Comparison of ENCODE assay signal across 14 cellular contexts in the genomic region with DNA sequence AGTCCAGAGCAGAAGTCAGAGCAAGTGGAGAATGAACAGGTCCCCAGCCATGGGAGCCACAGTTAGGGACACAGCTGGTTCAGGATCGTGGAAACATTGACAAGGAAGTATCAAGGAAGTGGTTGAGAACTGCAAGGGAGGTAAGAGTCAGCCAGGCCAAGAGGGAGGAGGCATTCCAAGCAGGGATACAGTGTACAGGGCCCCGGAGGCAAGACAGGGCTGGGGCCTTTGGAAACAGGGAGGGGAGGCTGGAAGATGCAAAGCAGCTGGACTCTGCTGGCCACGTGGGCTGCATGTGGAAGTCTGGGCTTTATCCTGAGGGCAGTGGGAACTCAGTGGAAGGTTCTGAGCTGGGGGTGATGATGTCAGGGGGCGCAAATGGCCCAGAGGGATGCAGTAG. TPM values are rescaled to one million over a fixed set of nuclear protein-coding genes. Genes with fewer than 3 reads are reported as not detected.
DNase-seq lines count a peak whose midpoint lies in the region; ATAC-seq and TF ChIP-seq lines count a peak whose summit lies in the region.
"Had no signal": no experiment of that assay in that cellular context is flagged by ENCODE, and none has a peak within 500 bp of the region (broad histone marks: within the 10 kb centered on the region; RNA-seq: fewer than 3 reads in every experiment).

No MANE protein-coding gene starts in this region.

- H3K27ac Mint-ChIP-seq in MCF 10A (ENCODE audit: low read depth, unreplicated experiment) = peak overlapping the region; percentile 68
- H3K27ac Mint-ChIP-seq in activated T-helper 17 cell treated with anti-CD3 and anti-CD28 coated beads, Interleukin-2, amount 50 U/mL, for 72 hours = peak overlapping the region; percentile 72
- peak overlapping the region; percentile 13 for H3K27ac Mint-ChIP-seq in stimulated activated effector memory CD8-positive, alpha-beta T cell treated with anti-CD3 and anti-CD28 coated beads, Interleukin-12 subunit alpha, Interleukin-12 subunit beta, amount 100 ng/mL, for 72 hours

- no peaks in the 10 kb centered on the region for H3K27me3 Mint-ChIP-seq in MCF 10A (ENCODE audit: insufficient read depth, unreplicated experiment)
- no peaks in the 10 kb centered on the region for H3K27me3 Mint-ChIP-seq in activated T-helper 17 cell treated with anti-CD3 and anti-CD28 coated beads, Interleukin-2, amount 50 U/mL, for 72 hours
- H3K27me3 Mint-ChIP-seq: CD4-positive, CD25-positive, alpha-beta regulatory T cell had no signal

- no peak for DNase-seq in MCF 10A (ENCODE audit: unreplicated experiment)
- no peak for DNase-seq in mammary epithelial cell
- DNase-seq in foreskin melanocyte = peak; percentile 59
- no peak for DNase-seq in stimulated activated effector memory CD8-positive, alpha-beta T cell treated with anti-CD3 and anti-CD28 coated beads, Interleukin-12 subunit alpha, Interleukin-12 subunit beta, amount 100 ng/mL, for 72 hours (ENCODE audit: low spot score in 2 of 2)
- no peak for DNase-seq in SKM-1 (lab: John Stamatoyannopoulos, UW; ENCODE audit: unreplicated experiment)
- DNase-seq in amniotic stem cell (lab: John Stamatoyannopoulos, UW) = no peak
- no peak for DNase-seq in cerebellar cortex (ENCODE audit: low spot score)
- DNase-seq: 8988T; ACHN; CD4-positive, CD25-positive, alpha-beta regulatory T cell; DMS 273 treated with DMSO at 0.1 percent for 48 hours had no signal

- POLR2A ChIA-PET in MCF 10A (lab: Yijun Ruan, JAX) = no interaction called here

- H3K79me2 ChIP-seq in mammary epithelial cell (ENCODE audit: insufficient read depth, low read length) = no peaks in the 10 kb centered on the region

- H3K9me3 ChIP-seq in mammary epithelial cell (replicated peaks; ENCODE audit: insufficient read depth, low read length) = no peaks in the 10 kb centered on the region

- in situ Hi-C loops in mammary epithelial cell (cut with MboI; ENCODE audit: low sequenced_read_pairs in 2 of 2) = no loop called here

- peaks cover 10% of the 10 kb centered on the region for H3K36me3 Mint-ChIP-seq in MCF 10A (ENCODE audit: insufficient read depth, unreplicated experiment)
- peaks cover 6% of the 10 kb centered on the region for H3K36me3 Mint-ChIP-seq in activated T-helper 17 cell treated with anti-CD3 and anti-CD28 coated beads, Interleukin-2, amount 50 U/mL, for 72 hours (ENCODE audit: low read depth)
- no peaks in the 10 kb centered on the region for H3K36me3 Mint-ChIP-seq in stimulated activated effector memory CD8-positive, alpha-beta T cell treated with anti-CD3 and anti-CD28 coated beads, Interleukin-12 subunit alpha, Interleukin-12 subunit beta, amount 100 ng/mL, for 72 hours

- no peaks in the 10 kb centered on the region for H3K27me3 ChIP-seq in mammary epithelial cell (ENCODE audit: insufficient read depth, low read length)
- H3K27me3 ChIP-seq: BLaER1 treated with 17β-estradiol and CSF1 and Interleukin-3, amounts not matched to agents 10 nM and 100 nM had no signal

- H3K4me1 Mint-ChIP-seq in MCF 10A (ENCODE audit: insufficient read depth, unreplicated experiment) = peaks cover 5% of the 10 kb centered on the region
- peaks cover 4% of the 10 kb centered on the region for H3K4me1 Mint-ChIP-seq in activated T-helper 17 cell treated with anti-CD3 and anti-CD28 coated beads, Interleukin-2, amount 50 U/mL, for 72 hours
- H3K4me1 Mint-ChIP-seq in stimulated activated effector memory CD8-positive, alpha-beta T cell treated with anti-CD3 and anti-CD28 coated beads, Interleukin-12 subunit alpha, Interleukin-12 subunit beta, amount 100 ng/mL, for 72 hours = peaks cover 6% of the 10 kb centered on the region

- dilution Hi-C loops in mammary epithelial cell (cut with HindIII; ENCODE audit: low sequenced_read_pairs) = no loop called here

- H3K4me3 ChIP-seq in mammary epithelial cell (replicated peaks in 1 of 3; ENCODE audit: insufficient read depth in 1 of 3, low read depth in 2 of 3, low read length in 3 of 3) = no peak overlapping the region
- H3K4me3 ChIP-seq: BLaER1 treated with 17β-estradiol and CSF1 and Interleukin-3, amounts not matched to agents 10 nM and 100 nM; GM12878 had no signal

- ATAC-seq in activated T-helper 17 cell treated with anti-CD3 and anti-CD28 coated beads, Interleukin-2, amount 50 U/mL, for 72 hours (replicated peaks) = no peak
- no peak for ATAC-seq in stimulated activated effector memory CD8-positive, alpha-beta T cell treated with anti-CD3 and anti-CD28 coated beads, Interleukin-12 subunit alpha, Interleukin-12 subunit beta, amount 100 ng/mL, for 72 hours
- ATAC-seq: GM12878 had no signal

- no peaks in the 10 kb centered on the region for H3K4me1 ChIP-seq in mammary epithelial cell (ENCODE audit: insufficient read depth, low read length)

- H3K27ac ChIP-seq in mammary epithelial cell (ENCODE audit: insufficient read depth, low read depth, low read length) = no peak overlapping the region
- H3K27ac ChIP-seq: BLaER1 treated with 17β-estradiol and CSF1 and Interleukin-3, amounts not matched to agents 10 nM and 100 nM had no signal

- H3K4me2 ChIP-seq in mammary epithelial cell (ENCODE audit: insufficient read depth, low read depth, low read length) = no peak overlapping the region
- H3K4me2 ChIP-seq: BLaER1 treated with 17β-estradiol and CSF1 and Interleukin-3, amounts not matched to agents 10 nM and 100 nM had no signal

- TF ChIP-seq CTCF in MCF 10A (IDR thresholded peaks at IDR 0.05; ENCODE audit: unreplicated experiment) = no peak
- no peak for TF ChIP-seq CTCF in mammary epithelial cell (conservative IDR thresholded peaks at IDR 0.05 in 1 of 2, IDR thresholded peaks at IDR 0.05 in 1 of 2; ENCODE audit: extremely low read depth in 1 of 2, insufficient read depth in 1 of 2, low read depth in 1 of 2, low read length in 2 of 2)

- no peaks in the 10 kb centered on the region for H3K9me3 Mint-ChIP-seq in MCF 10A (ENCODE audit: unreplicated experiment)
- H3K9me3 Mint-ChIP-seq in activated T-helper 17 cell treated with anti-CD3 and anti-CD28 coated beads, Interleukin-2, amount 50 U/mL, for 72 hours = no peaks in the 10 kb centered on the region
- H3K9me3 Mint-ChIP-seq in stimulated activated effector memory CD8-positive, alpha-beta T cell treated with anti-CD3 and anti-CD28 coated beads, Interleukin-12 subunit alpha, Interleukin-12 subunit beta, amount 100 ng/mL, for 72 hours = no peaks in the 10 kb centered on the region

- intact Hi-C loops in MCF 10A (cut with micrococcal nuclease) (no loop called here), mammary epithelial cell (cut with micrococcal nuclease) (no loop called here)

- no TSS peak for BruUV-seq in MCF 10A (replicated peaks; lab: Mats Ljungman, UMichigan)
- no TSS peak for BruUV-seq in mammary epithelial cell (replicated peaks; lab: Mats Ljungman, UMichigan)

- WGBS in mammary epithelial cell (ENCODE audit: low coverage, missing lambda C conversion rate) = 66% methylated on average over 3 of the region's 4 CpGs

- H2AFZ ChIP-seq in mammary epithelial cell (ENCODE audit: low read depth, low read length) = no peak overlapping the region

- H3K4me3 Mint-ChIP-seq in MCF 10A (ENCODE audit: unreplicated experiment) = no peak overlapping the region
- H3K4me3 Mint-ChIP-seq in activated T-helper 17 cell treated with anti-CD3 and anti-CD28 coated beads, Interleukin-2, amount 50 U/mL, for 72 hours = no peak overlapping the region
- H3K4me3 Mint-ChIP-seq in stimulated activated effector memory CD8-positive, alpha-beta T cell treated with anti-CD3 and anti-CD28 coated beads, Interleukin-12 subunit alpha, Interleukin-12 subunit beta, amount 100 ng/mL, for 72 hours = no peak overlapping the region
- H3K4me3 Mint-ChIP-seq: CD4-positive, CD25-positive, alpha-beta regulatory T cell had no signal

- H3K9ac ChIP-seq in mammary epithelial cell (ENCODE audit: insufficient read depth, low read length) = no peak overlapping the region
- H3K9ac ChIP-seq: BLaER1 treated with 17β-estradiol and CSF1 and Interleukin-3, amounts not matched to agents 10 nM and 100 nM had no signal

- H4K20me1 ChIP-seq in mammary epithelial cell (ENCODE audit: insufficient read depth, low read length) = no peaks in the 10 kb centered on the region
- H4K20me1 ChIP-seq: BLaER1 treated with 17β-estradiol and CSF1 and Interleukin-3, amounts not matched to agents 10 nM and 100 nM had no signal

- H3K36me3 ChIP-seq in mammary epithelial cell (ENCODE audit: insufficient read depth, low read length) = no peaks in the 10 kb centered on the region
- H3K36me3 ChIP-seq: BLaER1 treated with 17β-estradiol and CSF1 and Interleukin-3, amounts not matched to agents 10 nM and 100 nM had no signal

- CTCF ChIA-PET in MCF 10A (lab: Yijun Ruan, JAX) (interaction anchor here (1.1 kb wide), 1 partner anchor 15 kb away, joined by 3 read pairs; no protein-coding TSS in a partner anchor), mammary epithelial cell (lab: Charles Lee; ENCODE audit: low non-redundant PET) (no interaction called here)

RNA-seq across cellular contexts. Expression of gene CCDC180, which starts 14.2 kb away (rescaled TPM):
- total RNA-seq in MCF 10A (2022) (5.1 and 6.3 TPM in 2 replicates), mammary epithelial cell (1 to 10 TPM in 1 of 2 donors, under 1 TPM in 1; 0.96 to 1.3 TPM)
- 0.17 TPM for polyA plus RNA-seq in mammary epithelial cell
- 0.72 TPM for polyA minus RNA-seq in mammary epithelial cell
- 1 to 10 TPM in 1 of 2 donors, under 1 TPM in 1; 0.95 to 3.6 TPM for total RNA-seq in activated T-helper 17 cell treated with anti-CD3 and anti-CD28 coated beads, Interleukin-2, amount 50 U/mL, for 72 hours

Comparison
In these comparisons a context has a peak if more than half of its experiments do, and no peak if none do; other contexts are left out.
1. H3K27ac Mint-ChIP-seq: peak in every context shown above with its lines; median percentile 72 in activated T-helper 17 cell treated with anti-CD3 and anti-CD28 coated beads, Interleukin-2, amount 50 U/mL, for 72 hours; 68 in MCF 10A; 13 in stimulated activated effector memory CD8-positive, alpha-beta T cell treated with anti-CD3 and anti-CD28 coated beads, Interleukin-12 subunit alpha, Interleukin-12 subunit beta, amount 100 ng/mL, for 72 hours.